ENCODE assay signal across 2 cellular contexts in the genomic region with DNA sequence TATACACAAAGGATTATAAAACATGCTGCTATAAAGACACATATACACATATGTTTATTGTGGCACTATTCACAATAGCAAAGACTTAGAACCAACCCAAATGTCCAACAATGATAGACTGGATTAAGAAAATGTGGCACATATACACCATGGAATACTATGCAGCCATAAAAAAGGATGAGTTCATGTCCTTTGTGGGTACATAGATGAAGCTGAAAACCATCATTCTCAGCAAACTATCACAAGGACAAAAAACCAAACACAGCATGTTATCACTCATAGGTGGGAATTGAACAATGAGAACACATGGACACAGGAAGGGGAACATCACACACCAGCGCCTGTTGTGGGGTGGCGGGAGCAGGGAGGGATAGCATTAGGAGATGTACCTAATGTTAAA. TPM values are rescaled to one million over a fixed set of nuclear protein-coding genes. Genes with fewer than 3 reads are reported as not detected.
"Had no signal": no experiment of that assay in that cellular context is flagged by ENCODE, and none has a peak within 500 bp of the region (broad histone marks: within the 10 kb centered on the region; RNA-seq: fewer than 3 reads in every experiment).

No MANE protein-coding gene starts in this region.

RNA-seq across cellular contexts. Expression of gene CYP4A22, which starts 10.2 kb away (rescaled TPM):
- total RNA-seq: G401, GM12878 had no signal
- polyA plus RNA-seq: GM12878 had no signal

RNA-seq across cellular contexts. Expression of gene CYP4Z1, which starts 60.0 kb away (rescaled TPM):
- total RNA-seq: G401, GM12878 had no signal
- polyA plus RNA-seq: GM12878 had no signal
